Comparison of ENCODE assay signal across 28 cellular contexts in genomic region chr6:131762984-131763383, GRCh38. TPM values are rescaled to one million over a fixed set of nuclear protein-coding genes. Genes with fewer than 3 reads are reported as not detected.
"Had no signal": no experiment of that assay in that cellular context is flagged by ENCODE, and none has a peak within 500 bp of the region (broad histone marks: within the 10 kb centered on the region; RNA-seq: fewer than 3 reads in every experiment).

No MANE protein-coding gene starts in this region.

- H3K4me1 Mint-ChIP-seq: naive thymus-derived CD8-positive, alpha-beta T cell; neural progenitor cell had no signal

- H3K27me3 Mint-ChIP-seq: progenitor cell of endocrine pancreas had no signal

- H3K9me3 Mint-ChIP-seq: activated T-cell treated with anti-CD3 and anti-CD28 coated beads, Interleukin-2, amount 50 U/mL, for 4 hours; activated T-helper 2 cell treated with anti-CD3 and anti-CD28 coated beads, Interferon-gamma antibody, Interleukin-2, Interleukin-4, amounts not matched to agents 10 μg/mL and 5 μg/mL and 100 μg/mL, durations not matched to agents 14 hours and 24 hours and 36 hours; naive thymus-derived CD8-positive, alpha-beta T cell; neural progenitor cell; stimulated activated naive CD8-positive, alpha-beta T cell treated with anti-CD3 and anti-CD28 coated beads, Interleukin-15, Interleukin-2, amounts not matched to agents 100 ng/mL and 50 ng/mL, for 24 hours had no signal

- H3K27ac Mint-ChIP-seq: activated naive CD8-positive, alpha-beta T cell; activated T-helper 2 cell treated with anti-CD3 and anti-CD28 coated beads, Interferon-gamma antibody, Interleukin-2, Interleukin-4, amounts not matched to agents 10 μg/mL and 5 μg/mL and 100 μg/mL, durations not matched to agents 14 hours and 24 hours and 36 hours; endodermal cell; naive thymus-derived CD8-positive, alpha-beta T cell; neural progenitor cell; progenitor cell of endocrine pancreas; stimulated activated naive CD8-positive, alpha-beta T cell treated with anti-CD3 and anti-CD28 coated beads, Interleukin-15, Interleukin-2, amounts not matched to agents 100 ng/mL and 50 ng/mL, for 24 hours had no signal

- H3K4me3 ChIP-seq: adrenal gland, esophagus squamous epithelium, gastroesophageal sphincter, lung, neural progenitor cell, right atrium auricular region, thyroid gland had no signal

- DNase-seq: activated CD4-positive, alpha-beta T cell treated with anti-CD3 and anti-CD28 coated beads, Interleukin-2, amount 50 U/mL, for 1 hour; activated CD4-positive, CD25-positive, alpha-beta regulatory T cell treated with anti-CD3 and anti-CD28 coated beads, Interleukin-2, amount 50 U/mL, for 72 hours; activated CD8-positive, alpha-beta memory T cell treated with anti-CD3 and anti-CD28 coated beads for 24 hours; activated CD8-positive, alpha-beta memory T cell treated with anti-CD3 and anti-CD28 coated beads, Interleukin-2, amount 50 U/mL, for 4 hours; activated naive CD4-positive, alpha-beta T cell; activated T-cell treated with anti-CD3 and anti-CD28 coated beads, Interleukin-2, amount 50 U/mL, for 4 hours; adrenal gland; cortex of kidney; endodermal cell; esophagus squamous epithelium; head of caudate nucleus; naive thymus-derived CD8-positive, alpha-beta T cell; stimulated activated CD4-positive, alpha-beta T cell treated with anti-CD3 and anti-CD28 coated beads, Interleukin-12 subunit alpha, Interleukin-12 subunit beta, amount 100 ng/mL, for 4 hours; stimulated activated CD4-positive, alpha-beta T cell treated with anti-CD3 and anti-CD28 coated beads, Interleukin-4, amount 100 ng/mL, for 4 hours; substantia nigra; T-helper 2 cell; thyroid gland; WERI-Rb-1 had no signal

- H3K36me3 Mint-ChIP-seq: activated naive CD8-positive, alpha-beta T cell; naive thymus-derived CD8-positive, alpha-beta T cell; neural progenitor cell had no signal

- H3K4me3 Mint-ChIP-seq: activated naive CD8-positive, alpha-beta T cell; activated T-cell treated with anti-CD3 and anti-CD28 coated beads, Interleukin-2, amount 50 U/mL, for 4 hours; endodermal cell; naive thymus-derived CD8-positive, alpha-beta T cell; neural progenitor cell; stimulated activated naive CD8-positive, alpha-beta T cell treated with anti-CD3 and anti-CD28 coated beads, Interleukin-15, Interleukin-2, amounts not matched to agents 100 ng/mL and 50 ng/mL, for 24 hours had no signal

RNA-seq across cellular contexts. Expression of gene CTAGE9, which starts 52.2 kb away (rescaled TPM):
- total RNA-seq: activated T-cell treated with anti-CD3 and anti-CD28 coated beads, Interleukin-2, amount 50 U/mL, for 4 hours; activated T-helper 2 cell treated with anti-CD3 and anti-CD28 coated beads, Interferon-gamma antibody, Interleukin-2, Interleukin-4, amounts not matched to agents 10 μg/mL and 5 μg/mL and 100 μg/mL, durations not matched to agents 14 hours and 24 hours and 36 hours; adrenal gland; cerebellum; endodermal cell; esophagus squamous epithelium; gastroesophageal sphincter; lung; naive thymus-derived CD8-positive, alpha-beta T cell; progenitor cell of endocrine pancreas; right atrium auricular region; ureter had no signal
